ENCODE assay signal across 8 cellular contexts in the genomic region with DNA sequence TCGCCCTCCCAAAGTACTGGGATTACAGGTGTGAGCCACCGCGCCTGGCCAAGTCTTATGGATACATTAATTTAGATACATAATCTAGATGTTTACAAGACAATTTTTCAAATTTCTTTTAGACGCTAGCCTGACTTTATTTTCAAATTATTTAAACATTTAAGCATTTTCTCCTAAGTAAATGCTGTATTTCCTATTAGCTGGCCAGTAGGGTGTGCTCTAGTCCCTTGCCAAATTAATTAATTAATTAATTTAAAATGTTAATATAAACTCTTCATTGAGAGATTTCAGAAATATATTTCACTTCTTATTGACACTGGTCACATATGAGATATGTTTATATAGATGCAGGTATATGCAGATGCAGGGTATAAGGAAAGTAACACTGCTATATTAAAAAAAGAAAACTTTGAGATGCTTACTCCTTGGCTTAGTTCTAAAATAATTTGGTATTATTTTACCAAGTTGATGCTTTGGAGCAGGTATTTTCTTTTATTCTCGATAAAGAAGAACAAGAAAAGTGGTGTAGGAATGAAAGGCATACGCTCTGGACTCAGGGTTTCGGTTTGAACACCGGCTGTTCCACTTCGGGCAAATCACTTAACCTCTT. TPM values are rescaled to one million over a fixed set of nuclear protein-coding genes. Genes with fewer than 3 reads are reported as not detected.
DNase-seq lines count a peak whose midpoint lies in the region; ATAC-seq and TF ChIP-seq lines count a peak whose summit lies in the region.

No MANE protein-coding gene starts in this region.

- H3K4me3 ChIP-seq in esophagus squamous epithelium = no peak overlapping the region
- no peak overlapping the region for H3K4me3 ChIP-seq in stomach

- 63 to 66% methylated on average over 9 of the region's 9 CpGs for WGBS in esophagus squamous epithelium, 2 donors
- 59 to 74% (median 68%) methylated on average over 9 of the region's 9 CpGs for WGBS in stomach, 5 donors

- ATAC-seq in left colon = no peak
- no peak for ATAC-seq in GM18505 (IDR thresholded peaks at IDR 0.05; ENCODE audit: unreplicated experiment)
- ATAC-seq in HG02938 (IDR thresholded peaks at IDR 0.05; ENCODE audit: unreplicated experiment) = no peak

- H3K27ac ChIP-seq in esophagus squamous epithelium (peak overlapping the region in 1 of 4 donors; percentile 12), stomach (peak overlapping the region in 1 of 5 donors; percentile 60)

- peak; percentile 20 for TF ChIP-seq CTCF in GM13976 (IDR thresholded peaks at IDR 0.05; ENCODE audit: borderline replicate concordance, control extremely low read depth, extremely low read depth, insufficient read depth, missing control alignments)
- peak in 5 of 6 experiments; percentile 44 to 85 (median 72) for TF ChIP-seq CTCF in esophagus squamous epithelium (IDR thresholded peaks at IDR 0.05)
- TF ChIP-seq CTCF in stomach (IDR thresholded peaks at IDR 0.05) = peak in 5 of 7 experiments; percentile 45 to 75 (median 52)

- H3K4me1 ChIP-seq in esophagus squamous epithelium (peaks cover 4 to 32% (median 7%) of the 10 kb centered on the region in 3 donors), stomach (peaks cover 21 to 40% (median 30%) of the 10 kb centered on the region in 4 donors)

- TF ChIP-seq POLR2A in esophagus squamous epithelium (IDR thresholded peaks at IDR 0.05) (no peak), stomach (IDR thresholded peaks at IDR 0.05) (no peak), GM18505 (IDR thresholded peaks at IDR 0.05; ENCODE audit: borderline replicate concordance, extremely low read depth, insufficient read depth, insufficient read length) (no peak)

- peaks cover 0 to 7% (median 0%) of the 10 kb centered on the region in 4 donors for H3K27me3 ChIP-seq in esophagus squamous epithelium
- no peaks in the 10 kb centered on the region for H3K27me3 ChIP-seq in stomach

- intact Hi-C loops in esophagus squamous epithelium (cut with DNase I) (loop anchor here (5.0 kb wide), 1 partner anchor 281 kb away; no protein-coding TSS in a partner anchor), stomach (cut with DNase I; ENCODE audit: low total_unique reads) (loop anchor here (5.0 to 10.0 kb wide), 2 partner anchors 204 to 281 kb away; no protein-coding TSS in a partner anchor), left colon (cut with DNase I, micrococcal nuclease) (loop anchor here (5.0 to 10.0 kb wide), 3 partner anchors 204 to 284 kb away; partner anchors contain the start of gene SLC45A1 (in 1 of the 2))

- in situ Hi-C loops in GM13976 (cut with MboI; ENCODE audit: low sequenced_read_pairs, unreplicated experiment) = loop anchor here (10.0 kb wide), 1 partner anchor 284 kb away; the partner anchor contains the start of gene SLC45A1

- DNase-seq in AML-193 (lab: John Stamatoyannopoulos, UW) (peak; percentile 37 to 59), GM13976 (ENCODE audit: low spot score) (peak; percentile 34), RKO (ENCODE audit: low spot score) (peak; percentile 73), esophagus squamous epithelium (lab: John Stamatoyannopoulos, UW) (no peak), stomach (no peak), left colon (no peak)

- TF ChIP-seq EP300 in stomach (IDR thresholded peaks at IDR 0.05) = no peak

- H3K9me3 ChIP-seq in esophagus squamous epithelium (no peaks in the 10 kb centered on the region), stomach (no peaks in the 10 kb centered on the region)

- H3K36me3 ChIP-seq in esophagus squamous epithelium (no peaks in the 10 kb centered on the region), stomach (no peaks in the 10 kb centered on the region)

RNA-seq across cellular contexts. Expression of gene ERRFI1, which starts 5.2 kb away (rescaled TPM):
- total RNA-seq in esophagus squamous epithelium (10 to 100 TPM; 23.3 to 95.9 (median 49.3) TPM), stomach (100 to 1,000 TPM in 3 of 5 donors, 10 to 100 TPM in 1, 1 to 10 TPM in 1; 3.5 to 201 (median 134) TPM), left colon (10 to 100 TPM; 37.2 to 57.8 TPM)
- polyA plus RNA-seq in stomach = 10 to 100 TPM; 31.4 to 47.7 (median 41.4) TPM

Comparison
In these comparisons a context has a peak if more than half of its experiments do, and no peak if none do; other contexts are left out.
1. DNase-seq: peak in AML-193 (2 of 2), GM13976 (single experiment) and RKO (single experiment); none in esophagus squamous epithelium (single experiment), stomach (single experiment) and left colon (0 of 2).
2. CTCF ChIP-seq: peak in every context shown above with its lines; median percentile 72 in esophagus squamous epithelium; 52 in stomach; 20 in GM13976.